In the genomic region with DNA sequence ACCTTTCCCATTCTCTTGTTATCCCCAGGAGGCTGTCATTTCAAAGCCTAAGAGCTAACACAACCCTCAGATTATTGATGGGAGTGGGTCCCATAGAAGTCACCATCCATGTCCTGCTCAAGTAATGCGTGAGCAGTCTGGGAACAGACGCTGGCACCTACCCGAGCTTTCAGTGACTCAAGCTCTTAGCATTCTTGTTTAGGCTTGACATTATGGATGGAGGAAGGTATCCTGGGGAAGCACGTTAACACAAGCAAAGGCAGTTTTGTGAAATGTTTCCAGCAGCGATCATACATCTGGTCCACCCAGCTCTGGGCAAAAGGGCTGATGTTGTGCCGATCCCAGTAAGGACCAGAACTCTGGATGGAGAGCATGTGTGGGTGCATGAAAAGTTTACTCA, we compare ENCODE assay signal across 18 cellular contexts. TPM values are rescaled to one million over a fixed set of nuclear protein-coding genes. Genes with fewer than 3 reads are reported as not detected.
A peak's percentile ranks its signal among the peaks of the same experiment; 100 is the strongest.
DNase-seq lines count a peak whose midpoint lies in the region; ATAC-seq, FAIRE-seq and TF ChIP-seq lines count a peak whose summit lies in the region.
"Had no signal": no experiment of that assay in that cellular context is flagged by ENCODE, and none has a peak within 500 bp of the region (broad histone marks: within the 10 kb centered on the region; RNA-seq: fewer than 3 reads in every experiment).

No MANE protein-coding gene starts in this region.

- ATAC-seq in WTC11: no peak

- H3K4me2 ChIP-seq in OCI-LY1 (ENCODE audit: low read length) (no peak overlapping the region), keratinocyte (ENCODE audit: control insufficient read depth, extremely low read depth, insufficient read depth, low read depth, low read length) (no peak overlapping the region)

- POLR2A ChIA-PET in WTC11 (lab: Charles Lee): interaction anchor here (0.7 kb wide), 1 partner anchor 226 kb away, joined by 3 read pairs; no protein-coding TSS in a partner anchor

- H3K36me3 Mint-ChIP-seq in WTC11: no peaks in the 10 kb centered on the region

- H3K9me2 ChIP-seq in OCI-LY1 (ENCODE audit: low read depth, low read length): no peaks in the 10 kb centered on the region

- no peaks in the 10 kb centered on the region for H3F3A ChIP-seq in OCI-LY1 (ENCODE audit: insufficient read depth, low read length)

- H3K27ac ChIP-seq in OCI-LY1 (ENCODE audit: low read depth, low read length, poor library complexity, severe bottlenecking) (peak overlapping the region; percentile 4), keratinocyte (ENCODE audit: control insufficient read depth, insufficient read depth, low read length) (no peak overlapping the region)
- H3K27ac ChIP-seq: GM23248 had no signal

- no peak overlapping the region for H3K4me3 Mint-ChIP-seq in WTC11
- H3K4me3 Mint-ChIP-seq: B cell; CD4-positive, alpha-beta T cell had no signal

- H3K36me3 ChIP-seq in OCI-LY1 (ENCODE audit: insufficient read depth, low read length) (no peaks in the 10 kb centered on the region), keratinocyte (ENCODE audit: control insufficient read depth in 2 of 2, extremely low read depth in 1 of 2, insufficient read depth in 2 of 2, low read length in 2 of 2) (no peaks in the 10 kb centered on the region)

- H3K27me3 ChIP-seq in OCI-LY1 (ENCODE audit: insufficient read depth, low read length) (no peaks in the 10 kb centered on the region), keratinocyte (ENCODE audit: control insufficient read depth, extremely low read depth, insufficient read depth, low read length) (no peaks in the 10 kb centered on the region)

- peak; percentile 98 for FAIRE-seq in keratinocyte (lab: Jason Lieb, UNC)
- FAIRE-seq: G401.6, GM12891 had no signal

- DNase-seq in H4 (ENCODE audit: low spot score) (peak; percentile 40), epithelial cell of esophagus (ENCODE audit: low read depth) (peak; percentile 4), keratinocyte (ENCODE audit: low read depth, low spot score) (no peak), WTC11 (ENCODE audit: low spot score) (no peak), cortex of kidney (lab: John Stamatoyannopoulos, UW) (no peak), NCI-H1694 (lab: John Stamatoyannopoulos, UW) (no peak), T-helper 2 cell (no peak)
- DNase-seq: C1 segment of cervical spinal cord; Calu3; CD4-positive, alpha-beta T cell; DMS 273 treated with DMSO at 0.1 percent for 48 hours; EL; GM23248; H7 had no signal

- peaks cover 6% of the 10 kb centered on the region; the same call in 1 of the 2 replicates for H3K27me3 Mint-ChIP-seq in WTC11 (ENCODE audit: low read depth)

- CTCF ChIA-PET in WTC11 (lab: Charles Lee): no interaction called here

- H3K4me3 ChIP-seq in OCI-LY1 (ENCODE audit: low read depth, low read length, poor library complexity, severe bottlenecking) (no peak overlapping the region), epithelial cell of esophagus (ENCODE audit: low read length) (no peak overlapping the region), keratinocyte (ENCODE audit: control insufficient read depth in 2 of 3, extremely low read depth in 1 of 3, insufficient read depth in 2 of 3, low read depth in 1 of 3, low read length in 3 of 3) (no peak overlapping the region)
- H3K4me3 ChIP-seq: GM23248 had no signal

- H3K79me2 ChIP-seq in OCI-LY1 (ENCODE audit: insufficient read depth, low read length) (no peaks in the 10 kb centered on the region), keratinocyte (ENCODE audit: control insufficient read depth, insufficient read depth, low read length) (no peaks in the 10 kb centered on the region)

- H3K9me3 Mint-ChIP-seq in WTC11: no peaks in the 10 kb centered on the region
- H3K9me3 Mint-ChIP-seq: CD4-positive, alpha-beta T cell had no signal

- H3K4me1 ChIP-seq in OCI-LY1 (ENCODE audit: insufficient read depth, low read length, severe bottlenecking) (peaks cover 61% of the 10 kb centered on the region), keratinocyte (ENCODE audit: control insufficient read depth, extremely low read depth, insufficient read depth, low read length) (peaks cover 10% of the 10 kb centered on the region)

- no peaks in the 10 kb centered on the region for H3K4me1 Mint-ChIP-seq in WTC11

- H2AFZ ChIP-seq in OCI-LY1 (ENCODE audit: low read length) (no peak overlapping the region), keratinocyte (ENCODE audit: control insufficient read depth, low read length) (no peak overlapping the region)
- H2AFZ ChIP-seq: GM23248 had no signal

- H4K20me1 ChIP-seq in OCI-LY1 (ENCODE audit: insufficient read depth, low read length): no peaks in the 10 kb centered on the region
- no peaks in the 10 kb centered on the region for H4K20me1 ChIP-seq in keratinocyte (ENCODE audit: control insufficient read depth, extremely low read depth, insufficient read depth, low read length)

- H3K9ac ChIP-seq in OCI-LY1 (ENCODE audit: low read length): no peak overlapping the region
- no peak overlapping the region for H3K9ac ChIP-seq in keratinocyte (ENCODE audit: control insufficient read depth, extremely low read depth, insufficient read depth, low read length)
- H3K9ac ChIP-seq: GM23248 had no signal

- no peaks in the 10 kb centered on the region for H3K9me1 ChIP-seq in keratinocyte (ENCODE audit: control insufficient read depth, extremely low read depth, insufficient read depth, low read length)

- no peak overlapping the region for H3K27ac Mint-ChIP-seq in WTC11
- H3K27ac Mint-ChIP-seq: B cell; CD4-positive, alpha-beta T cell had no signal

- TF ChIP-seq CTCF in OCI-LY1 (IDR thresholded peaks at IDR 0.05; ENCODE audit: low read length) (no peak), epithelial cell of esophagus (IDR thresholded peaks at IDR 0.05; ENCODE audit: insufficient read depth, low read depth, low read length, missing control alignments) (no peak), keratinocyte (optimal IDR thresholded peaks at IDR 0.05 in 1 of 3, IDR thresholded peaks at IDR 0.05 in 1 of 3, conservative IDR thresholded peaks at IDR 0.05 in 1 of 3; ENCODE audit: extremely low read depth in 1 of 3, insufficient read depth in 2 of 3, low read length in 3 of 3) (no peak), WTC11 (IDR thresholded peaks at IDR 0.05) (no peak)

- H3K9me3 ChIP-seq in OCI-LY1 (ENCODE audit: low read length): no peaks in the 10 kb centered on the region
- H3K9me3 ChIP-seq in keratinocyte (ENCODE audit: control insufficient read depth, low read depth, low read length): no peaks in the 10 kb centered on the region

- dilution Hi-C loops in keratinocyte (cut with MboI; ENCODE audit: extremely low pct_ligation_motif_present, low sequenced_read_pairs): no loop called here

TF ChIP-seq in WTC11, 78 proteins besides CTCF, POLR2A, EP300 and RAD21 (continues in another document):
- TF ChIP-seq GTF2I (CRISPR knock-in tag; conservative IDR thresholded peaks at IDR 0.05) (no peak), ZNF263 (CRISPR knock-in tag; IDR thresholded peaks at IDR 0.05; ENCODE audit: low read depth) (no peak), JUN (CRISPR knock-in tag; IDR thresholded peaks at IDR 0.05) (no peak), ZNF423 (CRISPR knock-in tag; IDR thresholded peaks at IDR 0.05) (no peak), SMAD3 (CRISPR knock-in tag; IDR thresholded peaks at IDR 0.05; ENCODE audit: borderline replicate concordance) (no peak), CDX4 (CRISPR knock-in tag; IDR thresholded peaks at IDR 0.05; ENCODE audit: borderline replicate concordance) (no peak), E2F5 (CRISPR knock-in tag; IDR thresholded peaks at IDR 0.05) (no peak), JAZF1 (CRISPR knock-in tag; IDR thresholded peaks at IDR 0.05) (no peak), CREB1 (CRISPR knock-in tag; IDR thresholded peaks at IDR 0.05) (no peak)
- TF ChIP-seq, protein P1, sequence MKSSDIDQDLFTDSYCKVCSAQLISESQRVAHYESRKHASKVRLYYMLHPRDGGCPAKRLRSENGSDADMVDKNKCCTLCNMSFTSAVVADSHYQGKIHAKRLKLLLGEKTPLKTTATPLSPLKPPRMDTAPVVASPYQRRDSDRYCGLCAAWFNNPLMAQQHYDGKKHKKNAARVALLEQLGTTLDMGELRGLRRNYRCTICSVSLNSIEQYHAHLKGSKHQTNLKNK (CRISPR knock-in tag; IDR thresholded peaks at IDR 0.05): no peak

RNA-seq across cellular contexts. Expression of gene AUTS2, which starts 30.0 kb away (rescaled TPM):
- 4.1 and 4.7 TPM in 2 replicates for total RNA-seq in H4 (2014; rRNA removed; shearing (Covaris generic))
- 3.7 to 4.7 TPM (median 3.8 TPM) in 3 replicates for polyA plus RNA-seq in keratinocyte
- 7.7 TPM for polyA plus RNA-seq in keratinocyte (2011; ENCODE audit: low read depth)
- polyA plus RNA-seq in keratinocyte (2011; cell fraction: cytosol; rRNA removed): 2.5 and 3.8 TPM in 2 replicates
- polyA plus RNA-seq in keratinocyte (2011; cell fraction: nucleus; rRNA removed): 30.0 and 35.0 TPM in 2 replicates
- 13.5 and 20.1 TPM in 2 replicates for polyA plus RNA-seq in keratinocyte (2012; ENCODE audit: low replicate concordance)
- 14.3 to 44.6 TPM (median 25.2 TPM) in 3 replicates for polyA minus RNA-seq in keratinocyte
- 8.1 TPM for polyA minus RNA-seq in keratinocyte (2011; cell fraction: cytosol; rRNA and poly(A)+ RNA removed)
- 35.2 and 44.5 TPM in 2 replicates for polyA minus RNA-seq in keratinocyte (2011; cell fraction: nucleus; rRNA and poly(A)+ RNA removed)
- total RNA-seq in WTC11 (2021): 49.6 to 50.8 TPM (median 50.0 TPM) in 3 replicates
- total RNA-seq: Calu3 had no signal

Comparison
In these comparisons a context has a peak if more than half of its experiments do, and no peak if none do; other contexts are left out.
1. DNase-seq: peak in H4 (single experiment) and epithelial cell of esophagus (single experiment); none in keratinocyte (single experiment), WTC11 (single experiment), cortex of kidney (single experiment), NCI-H1694 (single experiment) and T-helper 2 cell (0 of 5).